In genomic region chr17:83056583-83057396, GRCh38 we compare ENCODE assay signal across 12 cellular contexts. TPM values are rescaled to one million over a fixed set of nuclear protein-coding genes. Genes with fewer than 3 reads are reported as not detected.
DNase-seq lines count a peak whose midpoint lies in the region; ATAC-seq and TF ChIP-seq lines count a peak whose summit lies in the region.
"Had no signal": no experiment of that assay in that cellular context is flagged by ENCODE, and none has a peak within 500 bp of the region (broad histone marks: within the 10 kb centered on the region; RNA-seq: fewer than 3 reads in every experiment).

No MANE protein-coding gene starts in this region.

- CTCF ChIA-PET in activated CD8-positive, alpha-beta memory T cell treated with anti-CD3 and anti-CD28 coated beads, Interleukin-2, amount 10 ng/mL, durations not matched to agents 7 days and 5 days (lab: Charles Lee), result interaction anchor here (0.9 kb wide), 1 partner anchor 11 kb away, joined by 3 read pairs; no protein-coding TSS in a partner anchor

- no peak for TF ChIP-seq CTCF in right lobe of liver (IDR thresholded peaks at IDR 0.05)
- no peak for TF ChIP-seq CTCF in upper lobe of right lung (IDR thresholded peaks at IDR 0.05)

- H3K27me3 ChIP-seq in right lobe of liver, result no peaks in the 10 kb centered on the region
- H3K27me3 ChIP-seq in upper lobe of right lung, result no peaks in the 10 kb centered on the region

- 76% methylated on average over 8 of the region's 30 CpGs for WGBS in right lobe of liver (ENCODE audit: insufficient coverage, low coverage, low lambda C conversion rate, missing lambda C conversion rate)

- no peaks in the 10 kb centered on the region for H3K9me3 ChIP-seq in right lobe of liver
- H3K9me3 ChIP-seq in upper lobe of right lung, result no peaks in the 10 kb centered on the region

- peak; percentile 59 for DNase-seq in activated effector memory CD4-positive, alpha-beta T cell treated with anti-CD3 and anti-CD28 coated beads, Interleukin-2, amount 50 U/mL, for 16 hours
- DNase-seq in activated effector memory CD4-positive, alpha-beta T cell treated with Interleukin-2 at 50 U/mL for 16 hours, result no peak
- DNase-seq in activated CD8-positive, alpha-beta memory T cell treated with anti-CD3 and anti-CD28 coated beads, Interleukin-2, amount 10 ng/mL, durations not matched to agents 7 days and 5 days, result peak; percentile 39
- peak in 2 of 3 donors; percentile 14 to 45 for DNase-seq in right lobe of liver
- peak; percentile 64 for DNase-seq in upper lobe of right lung
- no peak for DNase-seq in NCI-H2171 (lab: John Stamatoyannopoulos, UW)
- no peak for DNase-seq in NCI-H2227 (lab: John Stamatoyannopoulos, UW; ENCODE audit: unreplicated experiment)
- DNase-seq: NCI-H2081 treated with DMSO at 0.1 percent for 48 hours; stimulated activated CD4-positive, alpha-beta T cell treated with anti-CD3 and anti-CD28 coated beads, Interleukin-2, amount 100 ng/mL, for 24 hours; T-helper 9 cell had no signal

- no peak overlapping the region for H3K4me3 Mint-ChIP-seq in activated CD8-positive, alpha-beta memory T cell treated with anti-CD3 and anti-CD28 coated beads, Interleukin-2, amount 10 ng/mL, durations not matched to agents 7 days and 5 days
- H3K4me3 Mint-ChIP-seq: neural crest cell had no signal

- ATAC-seq in activated CD8-positive, alpha-beta memory T cell treated with anti-CD3 and anti-CD28 coated beads, Interleukin-2, amount 10 ng/mL, durations not matched to agents 7 days and 5 days, result no peak
- ATAC-seq in right lobe of liver (no peak), upper lobe of right lung (no peak), HG03045 (IDR thresholded peaks at IDR 0.05; ENCODE audit: unreplicated experiment) (no peak)

- H3K27me3 Mint-ChIP-seq in activated CD8-positive, alpha-beta memory T cell treated with anti-CD3 and anti-CD28 coated beads, Interleukin-2, amount 10 ng/mL, durations not matched to agents 7 days and 5 days, result no peaks in the 10 kb centered on the region

- H3K36me3 ChIP-seq in right lobe of liver, result no peaks in the 10 kb centered on the region
- no peaks in the 10 kb centered on the region for H3K36me3 ChIP-seq in upper lobe of right lung

- H3K27ac ChIP-seq in right lobe of liver, result no peak overlapping the region
- no peak overlapping the region for H3K27ac ChIP-seq in upper lobe of right lung

- TF ChIP-seq POLR2A in right lobe of liver (IDR thresholded peaks at IDR 0.05), result no peak

- H3K9me3 Mint-ChIP-seq in activated CD8-positive, alpha-beta memory T cell treated with anti-CD3 and anti-CD28 coated beads, Interleukin-2, amount 10 ng/mL, durations not matched to agents 7 days and 5 days (ENCODE audit: low read depth), result no peaks in the 10 kb centered on the region
- H3K9me3 Mint-ChIP-seq: neural crest cell had no signal

- no peak overlapping the region for H3K27ac Mint-ChIP-seq in activated CD8-positive, alpha-beta memory T cell treated with anti-CD3 and anti-CD28 coated beads, Interleukin-2, amount 10 ng/mL, durations not matched to agents 7 days and 5 days

- H3K4me3 ChIP-seq in right lobe of liver, result no peak overlapping the region
- no peak overlapping the region for H3K4me3 ChIP-seq in upper lobe of right lung

- H3K36me3 Mint-ChIP-seq in activated CD8-positive, alpha-beta memory T cell treated with anti-CD3 and anti-CD28 coated beads, Interleukin-2, amount 10 ng/mL, durations not matched to agents 7 days and 5 days, result no peaks in the 10 kb centered on the region

- H3K4me1 ChIP-seq in right lobe of liver (peaks cover 0 to 4% (median 0%) of the 10 kb centered on the region in 4 donors), upper lobe of right lung (peaks cover 14% of the 10 kb centered on the region)

- intact Hi-C loops in right lobe of liver (cut with DNase I), result no loop called here
- intact Hi-C loops in upper lobe of right lung (cut with DNase I), result no loop called here

- peaks cover 22% of the 10 kb centered on the region for H3K4me1 Mint-ChIP-seq in activated CD8-positive, alpha-beta memory T cell treated with anti-CD3 and anti-CD28 coated beads, Interleukin-2, amount 10 ng/mL, durations not matched to agents 7 days and 5 days
- H3K4me1 Mint-ChIP-seq: neural crest cell had no signal

RNA-seq across cellular contexts. Expression of gene METRNL, which starts 22.6 kb away (rescaled TPM):
- 10 to 100 TPM; 42.9 to 49.9 TPM for total RNA-seq in activated CD8-positive, alpha-beta memory T cell treated with anti-CD3 and anti-CD28 coated beads, Interleukin-2, amount 10 ng/mL, durations not matched to agents 7 days and 5 days
- total RNA-seq in right lobe of liver, result 10 to 100 TPM in 1 of 6 experiments, 1 to 10 TPM in 5; 2.3 to 18.6 (median 5.9) TPM
- total RNA-seq in upper lobe of right lung, result 79.9 TPM

Comparison
In these comparisons a context has a peak if more than half of its experiments do, and no peak if none do; other contexts are left out.
1. DNase-seq: peak in activated effector memory CD4-positive, alpha-beta T cell treated with anti-CD3 and anti-CD28 coated beads, Interleukin-2, amount 50 U/mL, for 16 hours (single experiment), activated CD8-positive, alpha-beta memory T cell treated with anti-CD3 and anti-CD28 coated beads, Interleukin-2, amount 10 ng/mL, durations not matched to agents 7 days and 5 days (single experiment), right lobe of liver (2 of 3) and upper lobe of right lung (single experiment); none in activated effector memory CD4-positive, alpha-beta T cell treated with Interleukin-2 at 50 U/mL for 16 hours (single experiment), NCI-H2171 (single experiment) and NCI-H2227 (single experiment).